In the genomic region with DNA sequence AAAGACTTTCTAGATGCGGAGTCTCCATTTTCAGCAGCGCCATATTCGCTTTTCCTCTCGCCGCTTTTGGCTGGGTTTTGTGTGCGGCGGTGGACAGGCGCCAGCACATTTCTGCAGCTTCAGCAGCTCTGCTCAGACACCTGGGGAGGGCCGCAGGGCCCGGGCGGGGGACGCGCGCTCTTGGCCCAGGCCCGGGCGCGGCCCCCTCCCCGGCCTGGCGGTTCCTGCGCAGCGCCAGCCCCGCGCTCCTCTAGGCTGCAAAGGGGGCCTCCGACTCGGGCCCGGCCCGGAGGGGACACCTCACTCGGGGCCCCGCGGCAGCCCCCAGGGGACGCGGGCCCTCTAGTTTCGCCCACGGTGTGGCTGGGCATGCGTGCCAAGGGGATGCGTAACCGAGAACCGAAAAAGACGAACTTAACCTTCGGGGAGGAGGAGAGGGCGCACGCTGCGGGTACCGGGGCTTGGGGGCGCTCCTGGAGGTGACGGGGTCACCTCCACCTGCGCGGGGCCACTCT, we compare ENCODE assay signal across 8 cellular contexts. TPM values are rescaled to one million over a fixed set of nuclear protein-coding genes. Genes with fewer than 3 reads are reported as not detected.
A peak's percentile ranks its signal among the peaks of the same experiment; 100 is the strongest.
DNase-seq lines count a peak whose midpoint lies in the region; ATAC-seq and TF ChIP-seq lines count a peak whose summit lies in the region.

No MANE protein-coding gene starts in this region.

- peaks cover 0 to 4% (median 0%) of the 10 kb centered on the region in 5 experiments for H3K9me3 Mint-ChIP-seq in brain
- no peaks in the 10 kb centered on the region for H3K9me3 Mint-ChIP-seq in immature natural killer cell

- H3K4me2 ChIP-seq in smooth muscle cell = peak overlapping the region; percentile 86

- H3K4me1 ChIP-seq in smooth muscle cell (ENCODE audit: low read depth) = peaks cover 4% of the 10 kb centered on the region

- TF ChIP-seq CTCF in brain (conservative IDR thresholded peaks at IDR 0.05) (no peak), smooth muscle cell (IDR thresholded peaks at IDR 0.05; ENCODE audit: borderline replicate concordance, insufficient read depth, poor library complexity, severe bottlenecking) (no peak)

- H3K9ac ChIP-seq in smooth muscle cell (ENCODE audit: low read depth) = peak overlapping the region; percentile 12

- no peaks in the 10 kb centered on the region for H3K27me3 Mint-ChIP-seq in T-helper 17 cell
- peaks cover 90% of the 10 kb centered on the region for H3K27me3 Mint-ChIP-seq in brain
- peaks cover 9 to 26% (median 25%) of the 10 kb centered on the region in 3 donors for H3K27me3 Mint-ChIP-seq in immature natural killer cell (ENCODE audit: low read depth in 3 of 3)

- no peaks in the 10 kb centered on the region for H3K79me2 ChIP-seq in smooth muscle cell (ENCODE audit: low read depth)

- H3K9me3 ChIP-seq in T-helper 17 cell (ENCODE audit: control insufficient read depth, low read length, poor library complexity, severe bottlenecking) (no peaks in the 10 kb centered on the region), smooth muscle cell (replicated peaks; ENCODE audit: low read depth) (no peaks in the 10 kb centered on the region)

- no peaks in the 10 kb centered on the region for H3K36me3 ChIP-seq in smooth muscle cell (ENCODE audit: low read depth)

- H4K20me1 ChIP-seq in smooth muscle cell (ENCODE audit: low read depth) = no peaks in the 10 kb centered on the region

- H3K4me3 ChIP-seq in smooth muscle cell = peak overlapping the region; percentile 61

- H3K36me3 Mint-ChIP-seq in T-helper 17 cell (ENCODE audit: low read depth) = peaks cover 5% of the 10 kb centered on the region
- no peaks in the 10 kb centered on the region for H3K36me3 Mint-ChIP-seq in brain
- peaks cover 0 to 4% (median 0%) of the 10 kb centered on the region in 3 donors for H3K36me3 Mint-ChIP-seq in immature natural killer cell

- peak overlapping the region; percentile 100 for H3K27ac Mint-ChIP-seq in T-helper 17 cell
- H3K27ac Mint-ChIP-seq in brain = peak overlapping the region; percentile 91 to 99 (median 96)
- peak overlapping the region; percentile 75 to 96 (median 90) for H3K27ac Mint-ChIP-seq in immature natural killer cell

- no peak overlapping the region for H3K27ac ChIP-seq in smooth muscle cell (ENCODE audit: low read depth)

- H2AFZ ChIP-seq in smooth muscle cell (ENCODE audit: low read depth) = peak overlapping the region; percentile 95

- ATAC-seq in HG02884 (IDR thresholded peaks at IDR 0.05; ENCODE audit: unreplicated experiment) (peak; percentile 51), T-helper 17 cell (peak; percentile 61)

- 3% methylated on average over 40 of the region's 48 CpGs for WGBS in smooth muscle cell (ENCODE audit: low lambda C conversion rate)

- peaks cover 15% of the 10 kb centered on the region for H3K4me1 Mint-ChIP-seq in T-helper 17 cell
- H3K4me1 Mint-ChIP-seq in brain = peaks cover 12% of the 10 kb centered on the region
- H3K4me1 Mint-ChIP-seq in immature natural killer cell = peaks cover 18 to 19% of the 10 kb centered on the region in 2 donors

- no peaks in the 10 kb centered on the region for H3F3A ChIP-seq in smooth muscle cell (ENCODE audit: low read depth)

- peaks cover 74% of the 10 kb centered on the region for H3K27me3 ChIP-seq in smooth muscle cell (ENCODE audit: low read depth)

- H3K4me3 Mint-ChIP-seq in T-helper 17 cell (peak overlapping the region; percentile 100), brain (peak overlapping the region; percentile 84 to 94 (median 91)), immature natural killer cell (peak overlapping the region; percentile 91 to 98 (median 97))

- DNase-seq in NCI-H1417 (lab: John Stamatoyannopoulos, UW) (peak in 2 of 3 experiments; percentile 21 to 65), NCI-H1417 treated with DMSO at 0.1 percent for 48 hours (lab: John Stamatoyannopoulos, UW) (no peak), T-helper 17 cell (peak; percentile 20 to 38 (median 29)), immature natural killer cell (peak in 2 of 3 donors; percentile 26 to 36), smooth muscle cell (lab: John Stamatoyannopoulos, UW; ENCODE audit: unreplicated experiment) (no peak), NCI-H1092 (lab: John Stamatoyannopoulos, UW) (no peak)

RNA-seq across cellular contexts. Expression of a gene that starts 34.5 kb away (rescaled TPM):
- not detected for total RNA-seq in T-helper 17 cell
- polyA plus RNA-seq in brain (ENCODE audit: insufficient read depth, low read depth, low replicate concordance) = not detected
- not detected for polyA plus RNA-seq in immature natural killer cell
- not detected in 2 replicates for total RNA-seq in smooth muscle cell
- polyA plus RNA-seq in smooth muscle cell = not detected in 2 replicates

Comparison
In these comparisons a context has a peak if more than half of its experiments do, and no peak if none do; other contexts are left out.
1. DNase-seq: peak in NCI-H1417 (2 of 3), T-helper 17 cell (3 of 3) and immature natural killer cell (2 of 3); none in NCI-H1417 treated with DMSO at 0.1 percent for 48 hours (single experiment), smooth muscle cell (single experiment) and NCI-H1092 (single experiment).
2. Peak in every context shown above with its lines, with median percentiles within 50 percentile points of each other: H3K27ac Mint-ChIP-seq and H3K4me3 Mint-ChIP-seq.